ENCODE assay signal across 24 cellular contexts in genomic region chr11:129819237-129819636, GRCh38. TPM values are rescaled to one million over a fixed set of nuclear protein-coding genes. Genes with fewer than 3 reads are reported as not detected.
"Had no signal": no experiment of that assay in that cellular context is flagged by ENCODE, and none has a peak within 500 bp of the region (broad histone marks: within the 10 kb centered on the region; RNA-seq: fewer than 3 reads in every experiment).

No MANE protein-coding gene starts in this region.

- H3K36me3 ChIP-seq: gastrocnemius medialis, heart right ventricle, left ventricle myocardium inferior, lower lobe of right lung, pancreas, prostate gland, spleen, tibial artery, upper lobe of left lung, uterus had no signal

- DNase-seq: dorsolateral prefrontal cortex; effector CD8-positive, alpha-beta T cell; erythroblast; gastrocnemius medialis; heart right ventricle; islet precursor cell; left ventricle myocardium inferior; lower lobe of right lung; occipital lobe; pancreas; spleen; stimulated activated CD4-positive, alpha-beta T cell treated with anti-CD3 and anti-CD28 coated beads, Interleukin-15, amount 100 ng/mL, for 24 hours; stimulated activated CD4-positive, alpha-beta T cell treated with anti-CD3 and anti-CD28 coated beads, Interleukin-1b, Interleukin-23, amount 100 ng/mL, for 48 hours; stimulated activated CD4-positive, alpha-beta T cell treated with anti-CD3 and anti-CD28 coated beads, Interleukin-4, amount 100 ng/mL, for 24 hours; tibial artery; upper lobe of left lung; uterus had no signal

- H3K27ac ChIP-seq: coronary artery, dorsolateral prefrontal cortex, gastrocnemius medialis, heart right ventricle, left ventricle myocardium inferior, lower lobe of right lung, pancreas, prostate gland, spleen, tibial artery, upper lobe of left lung, uterus had no signal

- H3K4me1 ChIP-seq: gastrocnemius medialis, lower lobe of right lung, pancreas, prostate gland, uterus had no signal

- ATAC-seq: gastrocnemius medialis; heart right ventricle; lower lobe of right lung; pancreas; sciatic nerve; stimulated activated memory B cell treated with anti-CD40 and anti-IgM and Interleukin-4, amounts not matched to agents 10 μg/mL and 1 μg/mL and 100 μg/mL, for 72 hours had no signal

- H3K9me3 ChIP-seq: gastrocnemius medialis, left ventricle myocardium inferior, lower lobe of right lung, pancreas, prostate gland, tibial artery, upper lobe of left lung, uterus had no signal

- H3K4me3 ChIP-seq: coronary artery, dorsolateral prefrontal cortex, gastrocnemius medialis, heart right ventricle, left ventricle myocardium inferior, lower lobe of right lung, pancreas, prostate gland, spleen, tibial artery, upper lobe of left lung, uterus had no signal

- FAIRE-seq: pancreas had no signal

- H3K27me3 ChIP-seq: pancreas, uterus had no signal

RNA-seq across cellular contexts. Expression of gene TMEM45B, which starts 3.6 kb away (rescaled TPM):
- total RNA-seq: chondrocyte, fibroblast of lung, left ventricle myocardium inferior, skeletal muscle tissue had no signal
- polyA plus RNA-seq: fibroblast of lung, heart right ventricle had no signal
